In the genomic region with DNA sequence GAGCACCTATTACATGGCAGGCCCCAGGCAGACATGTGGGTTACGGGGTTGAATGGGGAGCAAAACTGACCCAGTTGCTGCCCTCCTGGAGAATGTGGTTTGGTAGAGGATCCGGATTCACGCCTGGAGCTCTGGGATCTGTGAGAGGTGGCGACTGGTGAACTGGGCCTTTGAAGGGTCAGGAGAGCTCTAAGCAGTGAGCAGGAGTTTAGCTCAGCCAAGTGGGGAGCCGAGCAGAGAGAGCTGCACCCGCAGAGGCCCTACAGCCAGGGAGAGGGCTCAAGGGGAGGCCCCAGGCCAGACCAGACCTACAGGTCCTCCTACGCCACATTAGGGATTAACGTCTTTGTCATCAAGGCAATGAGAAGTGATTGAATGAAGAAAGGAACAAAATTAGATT, we compare ENCODE assay signal across 17 cellular contexts.
"Had no signal": no experiment of that assay in that cellular context is flagged by ENCODE, and none has a peak within 500 bp of the region (broad histone marks: within the 10 kb centered on the region; RNA-seq: fewer than 3 reads in every experiment).

No MANE protein-coding gene starts in this region.

- H3K36me3 ChIP-seq: gastrocnemius medialis, heart right ventricle, left lung, lower lobe of right lung, neutrophil, sigmoid colon had no signal

- H3K27ac ChIP-seq: dorsolateral prefrontal cortex, gastrocnemius medialis, heart right ventricle, left lung, lower lobe of right lung, neutrophil, sigmoid colon, skin epidermis had no signal

- H3K27me3 ChIP-seq: dorsolateral prefrontal cortex, gastrocnemius medialis, heart right ventricle, left lung, neutrophil, sigmoid colon had no signal

- H3K4me1 ChIP-seq: gastrocnemius medialis, left lung, lower lobe of right lung had no signal

- H3K4me3 ChIP-seq: dorsolateral prefrontal cortex, gastrocnemius medialis, heart right ventricle, left lung, lower lobe of right lung, sigmoid colon, skin epidermis had no signal

- H3K9me3 ChIP-seq: gastrocnemius medialis, heart right ventricle, left lung, lower lobe of right lung, neutrophil, sigmoid colon had no signal

- DNase-seq: cortex of kidney; effector CD8-positive, alpha-beta T cell; gastrocnemius medialis; heart right ventricle; islet precursor cell; lower lobe of right lung; midbrain; nephron progenitor cell; sigmoid colon; stimulated activated CD4-positive, alpha-beta T cell treated with anti-CD3 and anti-CD28 coated beads, Interleukin-2, amount 100 ng/mL, for 24 hours; stimulated activated naive CD4-positive, alpha-beta T cell treated with Interleukin-2 at 50 U/mL for 16 hours; trophoblast cell had no signal

- ATAC-seq: esophagus mucosa, gastrocnemius medialis, heart right ventricle, left lung, lower lobe of right lung had no signal
